In genomic region chr13:33286143-33286542, GRCh38 we compare ENCODE assay signal across 9 cellular contexts. TPM values are rescaled to one million over a fixed set of nuclear protein-coding genes. Genes with fewer than 3 reads are reported as not detected.
A peak's percentile ranks its signal among the peaks of the same experiment; 100 is the strongest.
DNase-seq lines count a peak whose midpoint lies in the region; FAIRE-seq and TF ChIP-seq lines count a peak whose summit lies in the region.
"Had no signal": no experiment of that assay in that cellular context is flagged by ENCODE, and none has a peak within 500 bp of the region (broad histone marks: within the 10 kb centered on the region; RNA-seq: fewer than 3 reads in every experiment).

No MANE protein-coding gene starts in this region.

- H3K4me2 ChIP-seq in astrocyte (ENCODE audit: low read length), result peak overlapping the region; percentile 89

- H3K27ac ChIP-seq in astrocyte (ENCODE audit: low read depth, low read length) (peak overlapping the region; percentile 100), suprapubic skin (peak overlapping the region; percentile 92)

- TF ChIP-seq EP300 in suprapubic skin (IDR thresholded peaks at IDR 0.05), result no peak

- H3K4me3 Mint-ChIP-seq in T-helper 2 cell treated with Interferon-gamma antibody and Interleukin-4, amounts not matched to agents 5 μg/mL and 100 μg/mL, for 36 hours, result peak overlapping the region; percentile 79
- H3K4me3 Mint-ChIP-seq in astrocyte (ENCODE audit: unreplicated experiment), result peak overlapping the region; percentile 94

- H3K27me3 ChIP-seq in astrocyte (ENCODE audit: insufficient read depth, low read length) (no peaks in the 10 kb centered on the region), suprapubic skin (no peaks in the 10 kb centered on the region)

- H3K79me2 ChIP-seq in astrocyte (ENCODE audit: insufficient read depth, low read length), result peaks cover 44% of the 10 kb centered on the region

- no peaks in the 10 kb centered on the region for H3K36me3 Mint-ChIP-seq in T-helper 2 cell treated with Interferon-gamma antibody and Interleukin-4, amounts not matched to agents 5 μg/mL and 100 μg/mL, for 36 hours (ENCODE audit: low read depth)
- H3K36me3 Mint-ChIP-seq in astrocyte (ENCODE audit: low read depth, unreplicated experiment), result no peaks in the 10 kb centered on the region

- peak; percentile 5 for FAIRE-seq in astrocyte (lab: Jason Lieb, UNC)

- H4K20me1 ChIP-seq in astrocyte (ENCODE audit: insufficient read depth, low read length), result no peaks in the 10 kb centered on the region

- peak overlapping the region; percentile 100 for H3K9ac ChIP-seq in astrocyte (ENCODE audit: low read length)

- WGBS in suprapubic skin, result 34% methylated on average over 5 of the region's 5 CpGs

- peak overlapping the region; percentile 97 for H3K4me3 ChIP-seq in astrocyte (ENCODE audit: insufficient read depth, low read depth, low read length)
- peak overlapping the region; percentile 67 for H3K4me3 ChIP-seq in suprapubic skin

- H3K9me3 Mint-ChIP-seq in T-helper 2 cell treated with Interferon-gamma antibody and Interleukin-4, amounts not matched to agents 5 μg/mL and 100 μg/mL, for 36 hours, result no peaks in the 10 kb centered on the region
- H3K9me3 Mint-ChIP-seq in astrocyte (ENCODE audit: unreplicated experiment), result no peaks in the 10 kb centered on the region

- TF ChIP-seq POLR2A in suprapubic skin (IDR thresholded peaks at IDR 0.05), result no peak

- peaks cover 44% of the 10 kb centered on the region for H3K27me3 Mint-ChIP-seq in T-helper 2 cell treated with Interferon-gamma antibody and Interleukin-4, amounts not matched to agents 5 μg/mL and 100 μg/mL, for 36 hours (ENCODE audit: low read depth)
- H3K27me3 Mint-ChIP-seq in astrocyte (ENCODE audit: low read depth, unreplicated experiment), result no peaks in the 10 kb centered on the region

- peaks cover 12% of the 10 kb centered on the region for H3K4me1 Mint-ChIP-seq in T-helper 2 cell treated with Interferon-gamma antibody and Interleukin-4, amounts not matched to agents 5 μg/mL and 100 μg/mL, for 36 hours (ENCODE audit: low read depth)
- H3K4me1 Mint-ChIP-seq in astrocyte (ENCODE audit: low read depth, unreplicated experiment), result peaks cover 24% of the 10 kb centered on the region

- DNase-seq in T-helper 2 cell treated with Interferon-gamma antibody and Interleukin-4, amounts not matched to agents 5 μg/mL and 100 μg/mL, for 36 hours (ENCODE audit: low spot score), result no peak
- DNase-seq in T-helper 2 cell (no peak), astrocyte (ENCODE audit: low read depth) (no peak), left kidney (ENCODE audit: low read depth, low spot score) (peak; percentile 32), suprapubic skin (ENCODE audit: low spot score in 2 of 2) (no peak), islet precursor cell (no peak), NCI-H446 treated with DMSO at 0.1 percent for 48 hours (lab: John Stamatoyannopoulos, UW) (no peak), SW480 (ENCODE audit: low spot score) (no peak)
- DNase-seq: AML-193 had no signal

- H3K36me3 ChIP-seq in astrocyte (ENCODE audit: insufficient read depth, low read length) (peaks cover 3% of the 10 kb centered on the region), suprapubic skin (no peaks in the 10 kb centered on the region)

- TF ChIP-seq CTCF in astrocyte (IDR thresholded peaks at IDR 0.05; ENCODE audit: insufficient read depth, low read depth, low read length) (no peak), suprapubic skin (IDR thresholded peaks at IDR 0.05) (no peak)

- peak overlapping the region; percentile 7 for H2AFZ ChIP-seq in astrocyte (ENCODE audit: low read depth, low read length)

- peaks cover 22% of the 10 kb centered on the region for H3K4me1 ChIP-seq in astrocyte (ENCODE audit: insufficient read depth, low read length)
- H3K4me1 ChIP-seq in suprapubic skin, result peaks cover 38% of the 10 kb centered on the region

- H3K27ac Mint-ChIP-seq in T-helper 2 cell treated with Interferon-gamma antibody and Interleukin-4, amounts not matched to agents 5 μg/mL and 100 μg/mL, for 36 hours, result no peak overlapping the region
- peak overlapping the region; percentile 99 for H3K27ac Mint-ChIP-seq in astrocyte (ENCODE audit: unreplicated experiment)

- H3K9me3 ChIP-seq in astrocyte (ENCODE audit: insufficient read depth, low read depth, low read length), result no peaks in the 10 kb centered on the region
- H3K9me3 ChIP-seq in suprapubic skin, result no peaks in the 10 kb centered on the region

RNA-seq across cellular contexts. Expression of gene STARD13, which starts 0.6 kb away (rescaled TPM):
- total RNA-seq in astrocyte (28.7 and 30.1 TPM in 2 replicates), suprapubic skin (10 to 100 TPM in 3 of 4 donors, 1 to 10 TPM in 1; 7.9 to 31.4 (median 15.9) TPM)
